ENCODE assay signal across 1 cellular context in the genomic region with DNA sequence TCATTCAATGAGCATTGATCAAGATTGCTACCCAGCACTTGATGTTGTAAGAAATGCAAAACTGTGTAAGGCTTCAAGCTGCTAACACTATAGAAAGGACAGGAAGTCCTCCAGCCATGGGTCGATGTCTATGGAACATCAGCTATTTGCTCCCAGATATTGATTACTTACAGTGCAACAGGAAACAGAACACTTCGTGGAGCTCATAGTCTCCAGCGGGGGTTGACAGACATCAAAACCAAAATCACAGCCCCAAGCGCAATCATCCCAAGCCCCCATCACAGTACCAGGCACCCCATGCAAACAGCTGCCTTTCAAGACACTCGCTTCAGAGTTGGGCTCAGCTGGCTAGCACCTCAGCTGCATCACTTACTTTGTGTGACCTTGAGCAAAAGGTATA.
TF ChIP-seq lines count a peak whose summit lies in the region.

No MANE protein-coding gene starts in this region.

TF ChIP-seq in endothelial cell of umbilical vein, 7 proteins besides CTCF, POLR2A, EP300 and RAD21:
- no peak for TF ChIP-seq JUN (IDR thresholded peaks at IDR 0.05; ENCODE audit: borderline replicate concordance, insufficient read depth, insufficient read length, low read depth)
- TF ChIP-seq FOS (IDR thresholded peaks at IDR 0.05; ENCODE audit: borderline replicate concordance, insufficient read depth, low read length), result no peak
- no peak for TF ChIP-seq MAX (IDR thresholded peaks at IDR 0.05; ENCODE audit: insufficient read depth, insufficient read length)
- TF ChIP-seq POLR2AphosphoS5 (IDR thresholded peaks at IDR 0.05; ENCODE audit: insufficient read depth, low read depth, low read length), result no peak
- no peak for TF ChIP-seq EZH2 (IDR thresholded peaks at IDR 0.05; ENCODE audit: borderline replicate concordance, low read depth, low read length, severe bottlenecking)
- TF ChIP-seq MYC (IDR thresholded peaks at IDR 0.05; ENCODE audit: low read depth, low read length), result no peak
